In genomic region chr14:95535226-95536021, GRCh38 we compare ENCODE assay signal across 8 cellular contexts. TPM values are rescaled to one million over a fixed set of nuclear protein-coding genes. Genes with fewer than 3 reads are reported as not detected.
A peak's percentile ranks its signal among the peaks of the same experiment; 100 is the strongest.
DNase-seq lines count a peak whose midpoint lies in the region; ATAC-seq, FAIRE-seq and TF ChIP-seq lines count a peak whose summit lies in the region.

No MANE protein-coding gene starts in this region.

- peaks cover 37% of the 10 kb centered on the region for H3K4me1 ChIP-seq in RWPE2 (ENCODE audit: insufficient read depth, poor library complexity, severe bottlenecking)
- H3K4me1 ChIP-seq in esophagus muscularis mucosa = peaks cover 61 to 79% (median 69%) of the 10 kb centered on the region in 4 donors
- peaks cover 21 to 53% (median 44%) of the 10 kb centered on the region in 3 donors for H3K4me1 ChIP-seq in pancreas

- H3K27me3 ChIP-seq in RWPE2 (ENCODE audit: insufficient read depth, poor library complexity, severe bottlenecking) = no peaks in the 10 kb centered on the region
- no peaks in the 10 kb centered on the region for H3K27me3 ChIP-seq in esophagus muscularis mucosa
- no peaks in the 10 kb centered on the region for H3K27me3 ChIP-seq in pancreas

- H3K27ac ChIP-seq in RWPE2 (ENCODE audit: poor library complexity, severe bottlenecking) = peak overlapping the region; percentile 70
- peak overlapping the region; percentile 60 to 91 (median 86) for H3K27ac ChIP-seq in esophagus muscularis mucosa (replicated peaks in 1 of 4)
- H3K27ac ChIP-seq in pancreas = peak overlapping the region in 3 of 4 donors; percentile 30 to 55 (median 46)

- H3K36me3 ChIP-seq in RWPE2 (ENCODE audit: low read depth) = peaks cover 29% of the 10 kb centered on the region
- peaks cover 0 to 4% (median 2%) of the 10 kb centered on the region in 4 donors for H3K36me3 ChIP-seq in esophagus muscularis mucosa
- H3K36me3 ChIP-seq in pancreas = no peaks in the 10 kb centered on the region

- peak overlapping the region; percentile 98 for H3K4me3 ChIP-seq in RWPE2 (ENCODE audit: severe bottlenecking)
- H3K4me3 ChIP-seq in esophagus muscularis mucosa = peak overlapping the region; percentile 95 to 99 (median 97)
- H3K4me3 ChIP-seq in pancreas = peak overlapping the region; percentile 74 to 88 (median 81)

- TF ChIP-seq POLR2A in esophagus muscularis mucosa (IDR thresholded peaks at IDR 0.05; ENCODE audit: low read depth) = no peak

- 5% methylated on average over 20 of the region's 52 CpGs for WGBS in esophagus muscularis mucosa
- 1% methylated on average over 48 to 52 of the region's 52 CpGs for WGBS in pancreas, 2 donors

- ATAC-seq in GM21825 (IDR thresholded peaks at IDR 0.05; ENCODE audit: unreplicated experiment) (peak; percentile 0), RWPE2 (ENCODE audit: low read depth) (no peak), pancreas (no peak), GM18909 (IDR thresholded peaks at IDR 0.05; ENCODE audit: poor library complexity, unreplicated experiment) (no peak)

- no peak for TF ChIP-seq EP300 in esophagus muscularis mucosa (IDR thresholded peaks at IDR 0.05)

- TF ChIP-seq CTCF in RWPE2 (IDR thresholded peaks at IDR 0.05; ENCODE audit: poor library complexity, severe bottlenecking) = no peak
- no peak for TF ChIP-seq CTCF in esophagus muscularis mucosa (IDR thresholded peaks at IDR 0.05)
- TF ChIP-seq CTCF in pancreas (IDR thresholded peaks at IDR 0.05) = no peak

- H3K9me3 ChIP-seq in RWPE2 (ENCODE audit: severe bottlenecking) (no peaks in the 10 kb centered on the region), esophagus muscularis mucosa (no peaks in the 10 kb centered on the region), pancreas (no peaks in the 10 kb centered on the region)

- intact Hi-C loops in esophagus muscularis mucosa (cut with DNase I) = loop anchor here (10.0 kb wide), 1 partner anchor 1451 kb away; the partner anchor contains the start of genes DDX24 and IFI27L1
- intact Hi-C loops in pancreas (cut with DNase I) = no loop called here

- peak; percentile 36 for DNase-seq in GM03348 (ENCODE audit: low spot score)
- DNase-seq in RWPE2 (ENCODE audit: low spot score) = peak; percentile 73
- DNase-seq in esophagus muscularis mucosa (ENCODE audit: extremely low spot score) = no peak
- DNase-seq in pancreas = peak in 5 of 6 donors; percentile 28 to 84 (median 55)
- no peak for DNase-seq in cerebellar nuclear complex (lab: John Stamatoyannopoulos, UW)
- DNase-seq in NCI-H2196 treated with DMSO at 0.1 percent for 48 hours (lab: John Stamatoyannopoulos, UW; ENCODE audit: unreplicated experiment) = no peak

- no peak for FAIRE-seq in pancreas (lab: Jason Lieb, UNC)

RNA-seq across cellular contexts. Expression of gene GLRX5, which starts 0.6 kb away (rescaled TPM):
- total RNA-seq in esophagus muscularis mucosa = 10 to 100 TPM; 34.3 to 51.5 (median 43.5) TPM
- 10 to 100 TPM in 4 of 6 donors, 1 to 10 TPM in 2; 8.8 to 16.6 (median 12.8) TPM for total RNA-seq in pancreas
- polyA plus RNA-seq in pancreas = 10 to 100 TPM; 15.1 to 22.9 TPM

RNA-seq across cellular contexts. Expression of gene SYNE3, which starts 19.0 kb away (rescaled TPM):
- 10 to 100 TPM; 14.4 to 18.7 (median 16.6) TPM for total RNA-seq in esophagus muscularis mucosa
- 1 to 10 TPM in 5 of 6 donors, under 1 TPM in 1; 0.98 to 4.5 (median 2.5) TPM for total RNA-seq in pancreas
- polyA plus RNA-seq in pancreas = 1 to 10 TPM in 1 of 2 donors, under 1 TPM in 1; 0.54 to 1.5 TPM

Comparison
In these comparisons a context has a peak if more than half of its experiments do, and no peak if none do; other contexts are left out.
1. DNase-seq: peak in GM03348 (single experiment), RWPE2 (single experiment) and pancreas (5 of 6); none in esophagus muscularis mucosa (single experiment), cerebellar nuclear complex (0 of 2) and NCI-H2196 treated with DMSO at 0.1 percent for 48 hours (single experiment).
2. Peak in every context shown above with its lines, with median percentiles within 50 percentile points of each other: H3K27ac ChIP-seq and H3K4me3 ChIP-seq.